Comparison of ENCODE assay signal across 1 cellular context in the genomic region with DNA sequence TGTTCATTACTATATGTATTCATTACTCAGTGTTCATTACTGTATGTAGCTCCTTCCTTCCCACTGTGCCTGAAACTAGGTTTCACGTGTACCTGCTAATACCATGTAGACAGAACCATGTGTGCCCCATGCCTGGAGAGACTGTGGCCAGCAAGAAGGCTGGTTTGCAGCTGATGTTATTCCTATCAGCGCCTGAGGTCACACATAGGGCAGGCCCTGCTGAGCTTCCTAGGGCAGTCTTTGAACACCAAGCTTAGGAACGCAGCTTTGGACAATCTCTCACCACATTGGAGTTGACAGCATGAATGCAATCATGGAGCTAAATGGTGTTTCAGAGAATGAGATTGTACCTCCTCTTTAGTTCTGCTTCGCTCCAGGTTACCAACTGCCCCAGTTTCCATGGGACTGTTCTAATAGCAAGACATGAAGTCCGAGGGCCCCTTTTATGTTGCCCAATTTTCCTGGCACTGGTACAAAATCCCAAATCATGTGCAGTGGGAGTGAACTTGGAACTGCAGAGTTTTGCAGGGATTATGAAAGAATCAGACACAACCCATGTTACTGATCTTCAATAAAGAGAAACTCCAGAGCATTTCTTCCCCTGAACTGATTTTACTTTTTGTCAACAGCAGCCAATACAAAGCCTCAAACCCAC.
A peak's percentile ranks its signal among the peaks of the same experiment; 100 is the strongest.
TF ChIP-seq lines count a peak whose summit lies in the region.

No MANE protein-coding gene starts in this region.

TF ChIP-seq in SK-N-SH, 30 proteins besides CTCF, POLR2A, EP300 and RAD21 (continued from another document):
- TF ChIP-seq, protein P1, sequence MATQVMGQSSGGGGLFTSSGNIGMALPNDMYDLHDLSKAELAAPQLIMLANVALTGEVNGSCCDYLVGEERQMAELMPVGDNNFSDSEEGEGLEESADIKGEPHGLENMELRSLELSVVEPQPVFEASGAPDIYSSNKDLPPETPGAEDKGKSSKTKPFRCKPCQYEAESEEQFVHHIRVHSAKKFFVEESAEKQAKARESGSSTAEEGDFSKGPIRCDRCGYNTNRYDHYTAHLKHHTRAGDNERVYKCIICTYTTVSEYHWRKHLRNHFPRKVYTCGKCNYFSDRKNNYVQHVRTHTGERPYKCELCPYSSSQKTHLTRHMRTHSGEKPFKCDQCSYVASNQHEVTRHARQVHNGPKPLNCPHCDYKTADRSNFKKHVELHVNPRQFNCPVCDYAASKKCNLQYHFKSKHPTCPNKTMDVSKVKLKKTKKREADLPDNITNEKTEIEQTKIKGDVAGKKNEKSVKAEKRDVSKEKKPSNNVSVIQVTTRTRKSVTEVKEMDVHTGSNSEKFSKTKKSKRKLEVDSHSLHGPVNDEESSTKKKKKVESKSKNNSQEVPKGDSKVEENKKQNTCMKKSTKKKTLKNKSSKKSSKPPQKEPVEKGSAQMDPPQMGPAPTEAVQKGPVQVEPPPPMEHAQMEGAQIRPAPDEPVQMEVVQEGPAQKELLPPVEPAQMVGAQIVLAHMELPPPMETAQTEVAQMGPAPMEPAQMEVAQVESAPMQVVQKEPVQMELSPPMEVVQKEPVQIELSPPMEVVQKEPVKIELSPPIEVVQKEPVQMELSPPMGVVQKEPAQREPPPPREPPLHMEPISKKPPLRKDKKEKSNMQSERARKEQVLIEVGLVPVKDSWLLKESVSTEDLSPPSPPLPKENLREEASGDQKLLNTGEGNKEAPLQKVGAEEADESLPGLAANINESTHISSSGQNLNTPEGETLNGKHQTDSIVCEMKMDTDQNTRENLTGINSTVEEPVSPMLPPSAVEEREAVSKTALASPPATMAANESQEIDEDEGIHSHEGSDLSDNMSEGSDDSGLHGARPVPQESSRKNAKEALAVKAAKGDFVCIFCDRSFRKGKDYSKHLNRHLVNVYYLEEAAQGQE (IDR thresholded peaks at IDR 0.05; ENCODE audit: low read depth, low read length), result no peak
- no peak for TF ChIP-seq TEAD4 (IDR thresholded peaks at IDR 0.05; ENCODE audit: borderline replicate concordance, insufficient read depth)
- TF ChIP-seq TCF12 (IDR thresholded peaks at IDR 0.05), result peak; percentile 20; the same call in 1 of the 2 replicates
- TF ChIP-seq, protein P2, sequence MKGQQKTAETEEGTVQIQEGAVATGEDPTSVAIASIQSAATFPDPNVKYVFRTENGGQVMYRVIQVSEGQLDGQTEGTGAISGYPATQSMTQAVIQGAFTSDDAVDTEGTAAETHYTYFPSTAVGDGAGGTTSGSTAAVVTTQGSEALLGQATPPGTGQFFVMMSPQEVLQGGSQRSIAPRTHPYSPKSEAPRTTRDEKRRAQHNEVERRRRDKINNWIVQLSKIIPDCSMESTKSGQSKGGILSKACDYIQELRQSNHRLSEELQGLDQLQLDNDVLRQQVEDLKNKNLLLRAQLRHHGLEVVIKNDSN (IDR thresholded peaks at IDR 0.05; ENCODE audit: borderline replicate concordance, low read depth), result no peak
- no peak for TF ChIP-seq EZH2phosphoT487 (IDR thresholded peaks at IDR 0.05; ENCODE audit: borderline replicate concordance, low read depth)
- no peak for TF ChIP-seq YY1 (IDR thresholded peaks at IDR 0.05; ENCODE audit: low read depth)
- TF ChIP-seq, protein P3, sequence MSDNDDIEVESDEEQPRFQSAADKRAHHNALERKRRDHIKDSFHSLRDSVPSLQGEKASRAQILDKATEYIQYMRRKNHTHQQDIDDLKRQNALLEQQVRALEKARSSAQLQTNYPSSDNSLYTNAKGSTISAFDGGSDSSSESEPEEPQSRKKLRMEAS (IDR thresholded peaks at IDR 0.05; ENCODE audit: low read depth), result no peak
- peak; percentile 59; the same call in 1 of the 2 replicates for TF ChIP-seq MXI1 (IDR thresholded peaks at IDR 0.05; ENCODE audit: low read depth, low read length)
- no peak for TF ChIP-seq JUND (IDR thresholded peaks at IDR 0.05)
